8 cellular contexts compared by ENCODE assay signal in the genomic region with DNA sequence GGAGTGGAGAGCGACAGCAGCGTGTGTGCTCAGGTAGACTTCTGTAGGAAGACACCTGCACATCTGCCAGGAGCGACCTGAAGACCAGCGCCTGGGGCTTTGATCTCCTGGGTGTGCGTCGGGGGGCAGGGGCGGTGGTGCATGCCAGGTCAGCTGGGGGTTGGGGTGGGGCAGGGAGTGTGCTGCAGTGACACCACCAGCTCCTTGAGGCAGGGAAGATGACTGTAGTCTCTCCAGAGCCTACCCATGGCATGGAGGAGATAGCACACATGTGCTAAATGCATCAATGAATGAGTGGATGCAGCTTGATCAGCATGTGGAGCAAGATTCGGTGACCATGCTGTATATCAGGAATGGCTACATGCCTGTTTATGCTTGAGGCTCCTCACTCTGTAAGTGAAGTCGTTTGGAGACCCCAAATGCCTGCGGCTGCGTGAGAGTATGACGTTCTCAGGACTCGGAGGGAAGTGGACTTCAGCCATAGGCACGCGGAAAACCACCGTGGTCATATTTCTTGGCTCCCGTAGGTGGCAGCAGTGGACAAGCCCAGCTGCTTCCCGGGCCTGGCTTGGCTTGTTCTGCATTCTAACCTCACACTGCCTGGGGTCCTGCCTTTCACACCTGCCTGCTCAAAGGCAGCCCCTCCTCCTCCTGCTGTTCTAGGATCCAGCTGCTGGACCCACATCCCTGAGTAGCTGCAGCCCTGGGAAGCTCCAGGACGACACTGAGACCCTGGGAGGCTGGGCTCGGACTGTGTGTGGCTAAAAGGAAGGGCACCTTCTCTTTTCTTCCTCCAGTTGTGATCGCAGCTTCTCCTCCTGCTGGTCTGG. TPM values are rescaled to one million over a fixed set of nuclear protein-coding genes. Genes with fewer than 3 reads are reported as not detected.
DNase-seq lines count a peak whose midpoint lies in the region; ATAC-seq and TF ChIP-seq lines count a peak whose summit lies in the region.

No MANE protein-coding gene starts in this region.

- H3K9ac ChIP-seq in fibroblast of lung (ENCODE audit: insufficient read depth, low read length) (no peak overlapping the region), stomach smooth muscle (ENCODE audit: low read length in 2 of 2) (peak overlapping the region; percentile 29 to 36)

- peak; percentile 89 to 93 for TF ChIP-seq CTCF in fibroblast of lung (conservative IDR thresholded peaks at IDR 0.05 in 1 of 2, IDR thresholded peaks at IDR 0.05 in 1 of 2; ENCODE audit: low read depth in 1 of 2, low read length in 2 of 2)

- ATAC-seq in HG03432 (IDR thresholded peaks at IDR 0.05; ENCODE audit: unreplicated experiment) = peak; percentile 77
- peak; percentile 53 to 67 for ATAC-seq in naive thymus-derived CD8-positive, alpha-beta T cell

- H3K27me3 Mint-ChIP-seq in naive thymus-derived CD8-positive, alpha-beta T cell = peaks cover 2 to 14% (median 5%) of the 10 kb centered on the region in 5 donors

- no peaks in the 10 kb centered on the region for H3K79me2 ChIP-seq in fibroblast of lung (ENCODE audit: control insufficient read depth, insufficient read depth, low read length)

- peak overlapping the region in 1 of 10 donors; percentile 36 for H3K4me3 Mint-ChIP-seq in naive thymus-derived CD8-positive, alpha-beta T cell

- H3K27ac ChIP-seq in fibroblast of lung (ENCODE audit: insufficient read depth, low read length) (no peak overlapping the region), stomach smooth muscle (ENCODE audit: low read length) (no peak overlapping the region)

- no peaks in the 10 kb centered on the region for H3K9me3 ChIP-seq in fibroblast of lung (ENCODE audit: control insufficient read depth, insufficient read depth, low read depth, low read length)
- H3K9me3 ChIP-seq in stomach smooth muscle (ENCODE audit: control insufficient read depth in 2 of 2, low read length in 2 of 2) = no peaks in the 10 kb centered on the region

- H3K36me3 Mint-ChIP-seq in naive thymus-derived CD8-positive, alpha-beta T cell = no peaks in the 10 kb centered on the region

- H4K20me1 ChIP-seq in fibroblast of lung (ENCODE audit: control insufficient read depth, extremely low read depth, insufficient read depth, low read length) = no peaks in the 10 kb centered on the region

- no peak overlapping the region for H3K4me3 ChIP-seq in fibroblast of lung (replicated peaks in 1 of 4; ENCODE audit: control extremely low read depth in 1 of 4, insufficient read depth in 1 of 4, low read depth in 3 of 4, low read length in 4 of 4)
- H3K4me3 ChIP-seq in stomach smooth muscle (ENCODE audit: low read length in 2 of 2) = peak overlapping the region in 1 of 2 donors; percentile 44

- no peaks in the 10 kb centered on the region for H3K4me1 ChIP-seq in fibroblast of lung (ENCODE audit: control insufficient read depth, extremely low read depth, insufficient read depth, low read length)
- H3K4me1 ChIP-seq in stomach smooth muscle (ENCODE audit: control insufficient read depth, insufficient read depth, low read length) = peaks cover 2% of the 10 kb centered on the region

- H3K27ac Mint-ChIP-seq in naive thymus-derived CD8-positive, alpha-beta T cell = no peak overlapping the region

- H3K36me3 ChIP-seq in fibroblast of lung (ENCODE audit: control insufficient read depth, insufficient read depth, low read length) (no peaks in the 10 kb centered on the region), stomach smooth muscle (ENCODE audit: control insufficient read depth in 2 of 2, insufficient read depth in 2 of 2, low read length in 2 of 2) (no peaks in the 10 kb centered on the region)

- no peaks in the 10 kb centered on the region for H3K9me3 Mint-ChIP-seq in naive thymus-derived CD8-positive, alpha-beta T cell

- peak overlapping the region; percentile 35 for H2AFZ ChIP-seq in fibroblast of lung (ENCODE audit: low read length)

- peak; percentile 26 for DNase-seq in activated gamma-delta T cell treated with Interleukin-2 at 50 U/mL for 16 hours
- no peak for DNase-seq in activated gamma-delta T cell (lab: John Stamatoyannopoulos, UW)
- peak; percentile 67 for DNase-seq in NCI-H748 treated with DMSO at 0.1 percent for 48 hours (lab: John Stamatoyannopoulos, UW)
- peak; percentile 23 for DNase-seq in activated CD8-positive, alpha-beta memory T cell treated with anti-CD3 and anti-CD28 coated beads, Interleukin-2, amount 50 U/mL, for 4 hours
- peak; percentile 56 to 67 for DNase-seq in fibroblast of lung (ENCODE audit: low read depth in 2 of 2)
- DNase-seq in naive thymus-derived CD8-positive, alpha-beta T cell = peak in 8 of 10 donors; percentile 7 to 33 (median 23)

- POLR2A ChIA-PET in naive thymus-derived CD8-positive, alpha-beta T cell (lab: Charles Lee) = no interaction called here

- no peaks in the 10 kb centered on the region for H3K27me3 ChIP-seq in fibroblast of lung (ENCODE audit: control insufficient read depth, insufficient read depth, low read length)
- H3K27me3 ChIP-seq in stomach smooth muscle (ENCODE audit: control insufficient read depth in 1 of 2, insufficient read depth in 2 of 2, low read length in 2 of 2) = no peaks in the 10 kb centered on the region

- peaks cover 0 to 8% (median 2%) of the 10 kb centered on the region in 4 donors for H3K4me1 Mint-ChIP-seq in naive thymus-derived CD8-positive, alpha-beta T cell

- no peak overlapping the region for H3K4me2 ChIP-seq in fibroblast of lung (ENCODE audit: extremely low read depth, insufficient read depth, low read length)

RNA-seq across cellular contexts. Expression of a gene that starts 39.4 kb away (rescaled TPM):
- not detected in 2 replicates for total RNA-seq in fibroblast of lung
- not detected in 2 replicates for polyA plus RNA-seq in fibroblast of lung
- not detected in 2 replicates for polyA plus RNA-seq in fibroblast of lung (2012)
- polyA minus RNA-seq in fibroblast of lung (ENCODE audit: low replicate concordance) = not detected in 2 replicates
- not detected for total RNA-seq in naive thymus-derived CD8-positive, alpha-beta T cell
- not detected for polyA plus RNA-seq in naive thymus-derived CD8-positive, alpha-beta T cell

RNA-seq across cellular contexts. Expression of a gene that starts 47.7 kb away (rescaled TPM):
- total RNA-seq in fibroblast of lung = not detected in 2 replicates
- polyA plus RNA-seq in fibroblast of lung = not detected in 2 replicates
- not detected in 2 replicates for polyA plus RNA-seq in fibroblast of lung (2012)
- polyA minus RNA-seq in fibroblast of lung (ENCODE audit: low replicate concordance) = not detected in 2 replicates
- total RNA-seq in naive thymus-derived CD8-positive, alpha-beta T cell = not detected
- not detected for polyA plus RNA-seq in naive thymus-derived CD8-positive, alpha-beta T cell
